Comparison of ENCODE assay signal across 18 cellular contexts in genomic region chr6:97052152-97052787, GRCh38.
"Had no signal": no experiment of that assay in that cellular context is flagged by ENCODE, and none has a peak within 500 bp of the region (broad histone marks: within the 10 kb centered on the region; RNA-seq: fewer than 3 reads in every experiment).

No MANE protein-coding gene starts in this region.

- ATAC-seq: mucosa of descending colon; stimulated activated naive CD8-positive, alpha-beta T cell treated with anti-CD3 and anti-CD28 coated beads, Interleukin-15, Interleukin-2, amounts not matched to agents 100 U/mL and 50 U/mL, for 24 hours; T-helper 17 cell had no signal

- DNase-seq: activated CD4-positive, CD25-positive, alpha-beta regulatory T cell treated with anti-CD3 and anti-CD28 coated beads, Interleukin-2, amount 50 U/mL, for 72 hours; activated CD8-positive, alpha-beta memory T cell treated with anti-CD3 and anti-CD28 coated beads for 24 hours; activated CD8-positive, alpha-beta memory T cell treated with anti-CD3 and anti-CD28 coated beads, Interleukin-2, amount 50 U/mL, for 48 hours; activated effector memory CD4-positive, alpha-beta T cell treated with anti-CD3 and anti-CD28 coated beads, Interleukin-2, amount 50 U/mL, for 16 hours; activated T-cell treated with anti-CD3 and anti-CD28 coated beads, Interleukin-2, amount 50 U/mL, for 48 hours; cerebellar nuclear complex; effector memory CD4-positive, alpha-beta T cell; left ventricle myocardium inferior; mucosa of descending colon; stimulated activated CD4-positive, alpha-beta T cell treated with anti-CD3 and anti-CD28 coated beads, Interleukin-2, amount 100 ng/mL, for 24 hours; stimulated activated naive CD8-positive, alpha-beta T cell treated with anti-CD3 and anti-CD28 coated beads, Interleukin-15, Interleukin-2, amounts not matched to agents 100 U/mL and 50 U/mL, for 24 hours; T-helper 17 cell; testis; upper lobe of left lung had no signal

- H3K27ac ChIP-seq: breast epithelium, esophagus muscularis mucosa, left ventricle myocardium inferior, right atrium auricular region, testis, upper lobe of left lung, VCaP had no signal
